Comparison of ENCODE assay signal across 16 cellular contexts in the genomic region with DNA sequence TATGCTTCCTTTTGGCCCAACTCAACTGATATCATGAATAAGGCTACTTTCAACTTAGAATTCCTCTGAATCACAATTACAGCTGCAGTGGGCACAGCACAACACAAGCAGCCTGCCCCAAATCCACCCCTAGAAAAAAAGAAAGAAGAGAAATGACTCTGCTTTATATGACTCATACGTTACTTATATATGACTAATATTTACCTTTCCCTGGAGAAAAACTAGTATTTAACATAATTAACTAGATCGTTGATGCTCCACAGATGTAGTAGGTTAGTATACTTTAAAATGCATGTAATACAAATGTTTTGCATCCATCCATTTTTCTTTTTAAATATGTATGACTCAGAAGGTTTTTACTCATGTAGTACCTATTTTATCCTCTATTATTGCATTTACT.
A peak's percentile ranks its signal among the peaks of the same experiment; 100 is the strongest.
DNase-seq lines count a peak whose midpoint lies in the region; ATAC-seq, FAIRE-seq and TF ChIP-seq lines count a peak whose summit lies in the region.
"Had no signal": no experiment of that assay in that cellular context is flagged by ENCODE, and none has a peak within 500 bp of the region (broad histone marks: within the 10 kb centered on the region; RNA-seq: fewer than 3 reads in every experiment).

No MANE protein-coding gene starts in this region.

- no peaks in the 10 kb centered on the region for H3K4me1 Mint-ChIP-seq in stimulated activated naive CD8-positive, alpha-beta T cell treated with anti-CD3 and anti-CD28 coated beads, Interleukin-15, amount 100 ng/mL, for 72 hours
- H3K4me1 Mint-ChIP-seq: B cell had no signal

- no peak for TF ChIP-seq POLR2A in endothelial cell of umbilical vein (IDR thresholded peaks at IDR 0.05; ENCODE audit: low read depth, low read length)
- no peak for TF ChIP-seq POLR2A in ovary (IDR thresholded peaks at IDR 0.05)

- TF ChIP-seq EP300 in ovary (IDR thresholded peaks at IDR 0.05), result no peak

- peaks cover 0 to 4% of the 10 kb centered on the region in 2 donors for H3K9me3 Mint-ChIP-seq in stimulated activated naive CD8-positive, alpha-beta T cell treated with anti-CD3 and anti-CD28 coated beads, Interleukin-15, amount 100 ng/mL, for 72 hours
- H3K9me3 Mint-ChIP-seq: stimulated activated naive CD8-positive, alpha-beta T cell treated with anti-CD3 and anti-CD28 coated beads, Interleukin-15, Interleukin-2, amounts not matched to agents 100 ng/mL and 50 ng/mL, for 24 hours had no signal

- WGBS in ovary, 3 donors, result 95 to 96% (median 96%) methylated on average over 2 of the region's 2 CpGs

- FAIRE-seq in endothelial cell of umbilical vein (lab: Jason Lieb, UNC), result no peak
- FAIRE-seq: GM19239 had no signal

- intact Hi-C loops in endothelial cell of umbilical vein (cut with micrococcal nuclease) (no loop called here), ovary (cut with DNase I) (no loop called here)

- H3K27ac ChIP-seq in endothelial cell of umbilical vein (ENCODE audit: insufficient read depth, low read depth, low read length), result no peak overlapping the region
- no peak overlapping the region for H3K27ac ChIP-seq in ovary
- H3K27ac ChIP-seq: dorsolateral prefrontal cortex had no signal

- H3K79me2 ChIP-seq in endothelial cell of umbilical vein (ENCODE audit: control insufficient read depth, insufficient read depth, low read length), result no peaks in the 10 kb centered on the region

- no peaks in the 10 kb centered on the region for H4K20me1 ChIP-seq in endothelial cell of umbilical vein (replicated peaks; ENCODE audit: control insufficient read depth, extremely low read depth, insufficient read depth, low read length)

- H3K4me2 ChIP-seq in endothelial cell of umbilical vein (ENCODE audit: insufficient read depth, low read length), result peak overlapping the region; percentile 57

- POLR2A ChIA-PET in endothelial cell of umbilical vein (lab: Charles Lee), result no interaction called here

- H3K4me1 ChIP-seq in endothelial cell of umbilical vein (ENCODE audit: control insufficient read depth, extremely low read depth, insufficient read depth, low read length) (peaks cover 20% of the 10 kb centered on the region), ovary (ENCODE audit: insufficient read depth) (peaks cover 2% of the 10 kb centered on the region)

- H2AFZ ChIP-seq in endothelial cell of umbilical vein (ENCODE audit: low read depth, low read length), result no peak overlapping the region

- H3K27me3 ChIP-seq in endothelial cell of umbilical vein (ENCODE audit: control insufficient read depth in 2 of 2, insufficient read depth in 2 of 2, low read length in 2 of 2) (no peaks in the 10 kb centered on the region), ovary (no peaks in the 10 kb centered on the region)
- H3K27me3 ChIP-seq: dorsolateral prefrontal cortex had no signal

- no peak overlapping the region for H3K9ac ChIP-seq in endothelial cell of umbilical vein (replicated peaks; ENCODE audit: extremely low read depth, insufficient read depth, low read length)

- no peak for DNase-seq in stimulated activated naive CD8-positive, alpha-beta T cell treated with anti-CD3 and anti-CD28 coated beads, Interleukin-15, Interleukin-2, amounts not matched to agents 100 U/mL and 50 U/mL, for 24 hours
- DNase-seq in stimulated activated naive CD8-positive, alpha-beta T cell treated with anti-CD3 and anti-CD28 coated beads, Interleukin-15, amount 100 ng/mL, for 72 hours, result no peak
- DNase-seq in NCI-H69 (lab: John Stamatoyannopoulos, UW), result peak; percentile 45
- DNase-seq in endothelial cell of umbilical vein (ENCODE audit: low read depth, low spot score), result peak; percentile 56
- no peak for DNase-seq in anterior cingulate cortex (lab: John Stamatoyannopoulos, UW)
- no peak for DNase-seq in epidermal melanocyte (ENCODE audit: insufficient read length, low spot score)
- no peak for DNase-seq in ovary
- DNase-seq: activated CD8-positive, alpha-beta T cell treated with anti-CD3 and anti-CD28 coated beads, Interleukin-2, amount 10 ng/mL, durations not matched to agents 7 days and 5 days; dorsolateral prefrontal cortex; GOT3; left cardiac atrium had no signal

- no peak overlapping the region for H3K27ac Mint-ChIP-seq in stimulated activated naive CD8-positive, alpha-beta T cell treated with anti-CD3 and anti-CD28 coated beads, Interleukin-15, amount 100 ng/mL, for 72 hours
- H3K27ac Mint-ChIP-seq: activated CD8-positive, alpha-beta T cell treated with anti-CD3 and anti-CD28 coated beads, Interleukin-2, amount 10 ng/mL, durations not matched to agents 7 days and 5 days; activated naive CD8-positive, alpha-beta T cell; B cell; stimulated activated naive CD8-positive, alpha-beta T cell treated with anti-CD3 and anti-CD28 coated beads, Interleukin-15, Interleukin-2, amounts not matched to agents 100 ng/mL and 50 ng/mL, for 24 hours had no signal

- no TSS peak for BruUV-seq in endothelial cell of umbilical vein (replicated peaks; lab: Mats Ljungman, UMichigan)

- TF ChIP-seq CTCF in endothelial cell of umbilical vein (IDR thresholded peaks at IDR 0.05; ENCODE audit: extremely low read depth in 1 of 2, insufficient read depth in 1 of 2, low read depth in 1 of 2, low read length in 2 of 2) (no peak), ovary (IDR thresholded peaks at IDR 0.05) (no peak)

- peak; percentile 69 for ATAC-seq in stimulated activated naive CD8-positive, alpha-beta T cell treated with anti-CD3 and anti-CD28 coated beads, Interleukin-15, Interleukin-2, amounts not matched to agents 100 U/mL and 50 U/mL, for 24 hours
- ATAC-seq in stimulated activated naive CD8-positive, alpha-beta T cell treated with anti-CD3 and anti-CD28 coated beads, Interleukin-15, amount 100 ng/mL, for 72 hours, result no peak
- no peak for ATAC-seq in HG02798 (IDR thresholded peaks at IDR 0.05; ENCODE audit: poor library complexity, unreplicated experiment)
- ATAC-seq: activated CD8-positive, alpha-beta T cell treated with anti-CD3 and anti-CD28 coated beads, Interleukin-2, amount 10 ng/mL, durations not matched to agents 7 days and 5 days; left cardiac atrium had no signal

- no peaks in the 10 kb centered on the region for H3K36me3 ChIP-seq in endothelial cell of umbilical vein (ENCODE audit: control insufficient read depth in 2 of 2, extremely low read depth in 1 of 2, insufficient read depth in 2 of 2, low read length in 2 of 2)
- no peaks in the 10 kb centered on the region for H3K36me3 ChIP-seq in ovary

- CTCF ChIA-PET in endothelial cell of umbilical vein (lab: Charles Lee), result no interaction called here

- H3K9me3 ChIP-seq in endothelial cell of umbilical vein (replicated peaks; ENCODE audit: control insufficient read depth, insufficient read depth, low read length) (no peaks in the 10 kb centered on the region), ovary (no peaks in the 10 kb centered on the region)

- dilution Hi-C loops in endothelial cell of umbilical vein (cut with MboI; ENCODE audit: extremely low pct_ligation_motif_present, low sequenced_read_pairs), result no loop called here

- H3K4me3 Mint-ChIP-seq in stimulated activated naive CD8-positive, alpha-beta T cell treated with anti-CD3 and anti-CD28 coated beads, Interleukin-15, amount 100 ng/mL, for 72 hours, result no peak overlapping the region
- H3K4me3 Mint-ChIP-seq: activated CD8-positive, alpha-beta T cell treated with anti-CD3 and anti-CD28 coated beads, Interleukin-2, amount 10 ng/mL, durations not matched to agents 7 days and 5 days; activated naive CD8-positive, alpha-beta T cell; B cell; stimulated activated naive CD8-positive, alpha-beta T cell treated with anti-CD3 and anti-CD28 coated beads, Interleukin-15, Interleukin-2, amounts not matched to agents 100 ng/mL and 50 ng/mL, for 24 hours had no signal

- no peaks in the 10 kb centered on the region for H3K27me3 Mint-ChIP-seq in stimulated activated naive CD8-positive, alpha-beta T cell treated with anti-CD3 and anti-CD28 coated beads, Interleukin-15, amount 100 ng/mL, for 72 hours
- H3K27me3 Mint-ChIP-seq: activated naive CD8-positive, alpha-beta T cell; B cell; stimulated activated naive CD8-positive, alpha-beta T cell treated with anti-CD3 and anti-CD28 coated beads, Interleukin-15, Interleukin-2, amounts not matched to agents 100 ng/mL and 50 ng/mL, for 24 hours had no signal

- no peaks in the 10 kb centered on the region for H3K9me1 ChIP-seq in endothelial cell of umbilical vein (replicated peaks; ENCODE audit: control insufficient read depth, extremely low read depth, insufficient read depth, low read length)

- H3K4me3 ChIP-seq in endothelial cell of umbilical vein (replicated peaks in 1 of 3; ENCODE audit: insufficient read depth in 1 of 3, low read depth in 1 of 3, low read length in 3 of 3), result no peak overlapping the region
- no peak overlapping the region for H3K4me3 ChIP-seq in ovary
- H3K4me3 ChIP-seq: dorsolateral prefrontal cortex had no signal

TF ChIP-seq in endothelial cell of umbilical vein, 7 proteins besides CTCF, POLR2A, EP300 and RAD21:
- TF ChIP-seq FOS (IDR thresholded peaks at IDR 0.05; ENCODE audit: borderline replicate concordance, insufficient read depth, low read length), result peak; percentile 89
- TF ChIP-seq GATA2 (IDR thresholded peaks at IDR 0.05; ENCODE audit: insufficient read depth, insufficient read length, low read depth, low read length), result no peak
- peak; percentile 62 for TF ChIP-seq JUN (IDR thresholded peaks at IDR 0.05; ENCODE audit: borderline replicate concordance, insufficient read depth, insufficient read length, low read depth)

Comparison
In these comparisons a context has a peak if more than half of its experiments do, and no peak if none do; other contexts are left out.
1. DNase-seq: peak in NCI-H69 (single experiment) and endothelial cell of umbilical vein (single experiment); none in stimulated activated naive CD8-positive, alpha-beta T cell treated with anti-CD3 and anti-CD28 coated beads, Interleukin-15, Interleukin-2, amounts not matched to agents 100 U/mL and 50 U/mL, for 24 hours (single experiment), stimulated activated naive CD8-positive, alpha-beta T cell treated with anti-CD3 and anti-CD28 coated beads, Interleukin-15, amount 100 ng/mL, for 72 hours (0 of 2), anterior cingulate cortex (0 of 58), epidermal melanocyte (single experiment) and ovary (0 of 5).